Comparison of ENCODE assay signal across 1 cellular context in genomic region chr19:58386576-58387337, GRCh38.
A peak's percentile ranks its signal among the peaks of the same experiment; 100 is the strongest.
TF ChIP-seq lines count a peak whose summit lies in the region.

Gene RPS5, plus strand, starts transcription at chr19:58387269. Its CDS starts 869 bp downstream, at chr19:58388138.

TF ChIP-seq in WTC11, 78 proteins besides CTCF, POLR2A, EP300 and RAD21 (continued from another document):
- TF ChIP-seq IRF1 (CRISPR knock-in tag; IDR thresholded peaks at IDR 0.05) (peak; percentile 80), SMAD4 (CRISPR knock-in tag; IDR thresholded peaks at IDR 0.05) (no peak), CREB1 (CRISPR knock-in tag; IDR thresholded peaks at IDR 0.05) (peak; percentile 89), MYBL2 (CRISPR knock-in tag; IDR thresholded peaks at IDR 0.05) (peak; percentile 38), ZNF416 (CRISPR knock-in tag; IDR thresholded peaks at IDR 0.05) (no peak), RELA (CRISPR knock-in tag; IDR thresholded peaks at IDR 0.05; ENCODE audit: borderline replicate concordance) (peak; percentile 59; the same call in 1 of the 2 replicates), SOX15 (CRISPR knock-in tag; IDR thresholded peaks at IDR 0.05) (no peak), ERG (CRISPR knock-in tag; IDR thresholded peaks at IDR 0.05) (no peak), ZNF425 (CRISPR knock-in tag; conservative IDR thresholded peaks at IDR 0.05) (no peak), MXD4 (CRISPR knock-in tag; IDR thresholded peaks at IDR 0.05; ENCODE audit: borderline replicate concordance) (no peak), CDX4 (CRISPR knock-in tag; IDR thresholded peaks at IDR 0.05; ENCODE audit: borderline replicate concordance) (no peak), ZBTB43 (CRISPR knock-in tag; IDR thresholded peaks at IDR 0.05) (0 out of 2 replicates have a peak, but pooled peaks have one; percentile 75), JUN (CRISPR knock-in tag; IDR thresholded peaks at IDR 0.05) (no peak), ZNF512 (CRISPR knock-in tag; IDR thresholded peaks at IDR 0.05; ENCODE audit: borderline replicate concordance) (no peak), ATF3 (CRISPR knock-in tag; conservative IDR thresholded peaks at IDR 0.05) (no peak), TCF7 (CRISPR knock-in tag; IDR thresholded peaks at IDR 0.05; ENCODE audit: low read depth) (0 out of 2 replicates have a peak, but pooled peaks have one; percentile 15), NFE2L1 (CRISPR knock-in tag; IDR thresholded peaks at IDR 0.05) (peak; percentile 70; the same call in 1 of the 2 replicates), EMX1 (CRISPR knock-in tag; IDR thresholded peaks at IDR 0.05) (no peak), E2F1 (CRISPR knock-in tag; IDR thresholded peaks at IDR 0.05) (no peak; the same call in 1 of the 2 replicates), ZNF263 (CRISPR knock-in tag; IDR thresholded peaks at IDR 0.05; ENCODE audit: low read depth) (0 out of 2 replicates have a peak, but pooled peaks have one; percentile 16), TEAD4 (CRISPR knock-in tag; IDR thresholded peaks at IDR 0.05) (no peak), ETV6 (CRISPR knock-in tag; IDR thresholded peaks at IDR 0.05) (peak; percentile 39; the same call in 1 of the 2 replicates), ATF6 (CRISPR knock-in tag; IDR thresholded peaks at IDR 0.05) (no peak), HMGXB4 (CRISPR knock-in tag; IDR thresholded peaks at IDR 0.05) (peak; percentile 74; the same call in 1 of the 2 replicates), SP1 (CRISPR knock-in tag; conservative IDR thresholded peaks at IDR 0.05) (peak; percentile 85), ZNF281 (CRISPR knock-in tag; IDR thresholded peaks at IDR 0.05) (peak; percentile 98), FOXP4 (CRISPR knock-in tag; IDR thresholded peaks at IDR 0.05) (no peak), RORB (CRISPR knock-in tag; IDR thresholded peaks at IDR 0.05) (no peak), ZNF396 (CRISPR knock-in tag; IDR thresholded peaks at IDR 0.05; ENCODE audit: borderline replicate concordance) (no peak)
